1 cellular context compared by ENCODE assay signal in genomic region chr19:43782689-43783231, GRCh38.
A peak's percentile ranks its signal among the peaks of the same experiment; 100 is the strongest.
TF ChIP-seq lines count a peak whose summit lies in the region.

No MANE protein-coding gene starts in this region.

TF ChIP-seq in K562, 482 proteins besides CTCF, POLR2A, EP300 and RAD21 (continued from another document):
- TF ChIP-seq, protein P1, sequence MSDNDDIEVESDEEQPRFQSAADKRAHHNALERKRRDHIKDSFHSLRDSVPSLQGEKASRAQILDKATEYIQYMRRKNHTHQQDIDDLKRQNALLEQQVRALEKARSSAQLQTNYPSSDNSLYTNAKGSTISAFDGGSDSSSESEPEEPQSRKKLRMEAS (CRISPR knock-in tag; IDR thresholded peaks at IDR 0.05), result peak; percentile 37; the same call in 1 of the 2 replicates
- TF ChIP-seq SRF (CRISPR knock-in tag; IDR thresholded peaks at IDR 0.05), result no peak
- peak; percentile 23 to 42; a peak in 1 of 4 replicates for TF ChIP-seq MNT (conservative IDR thresholded peaks at IDR 0.05)
- no peak for TF ChIP-seq ZNF668 (CRISPR knock-in tag; IDR thresholded peaks at IDR 0.05)
- TF ChIP-seq, protein P2, sequence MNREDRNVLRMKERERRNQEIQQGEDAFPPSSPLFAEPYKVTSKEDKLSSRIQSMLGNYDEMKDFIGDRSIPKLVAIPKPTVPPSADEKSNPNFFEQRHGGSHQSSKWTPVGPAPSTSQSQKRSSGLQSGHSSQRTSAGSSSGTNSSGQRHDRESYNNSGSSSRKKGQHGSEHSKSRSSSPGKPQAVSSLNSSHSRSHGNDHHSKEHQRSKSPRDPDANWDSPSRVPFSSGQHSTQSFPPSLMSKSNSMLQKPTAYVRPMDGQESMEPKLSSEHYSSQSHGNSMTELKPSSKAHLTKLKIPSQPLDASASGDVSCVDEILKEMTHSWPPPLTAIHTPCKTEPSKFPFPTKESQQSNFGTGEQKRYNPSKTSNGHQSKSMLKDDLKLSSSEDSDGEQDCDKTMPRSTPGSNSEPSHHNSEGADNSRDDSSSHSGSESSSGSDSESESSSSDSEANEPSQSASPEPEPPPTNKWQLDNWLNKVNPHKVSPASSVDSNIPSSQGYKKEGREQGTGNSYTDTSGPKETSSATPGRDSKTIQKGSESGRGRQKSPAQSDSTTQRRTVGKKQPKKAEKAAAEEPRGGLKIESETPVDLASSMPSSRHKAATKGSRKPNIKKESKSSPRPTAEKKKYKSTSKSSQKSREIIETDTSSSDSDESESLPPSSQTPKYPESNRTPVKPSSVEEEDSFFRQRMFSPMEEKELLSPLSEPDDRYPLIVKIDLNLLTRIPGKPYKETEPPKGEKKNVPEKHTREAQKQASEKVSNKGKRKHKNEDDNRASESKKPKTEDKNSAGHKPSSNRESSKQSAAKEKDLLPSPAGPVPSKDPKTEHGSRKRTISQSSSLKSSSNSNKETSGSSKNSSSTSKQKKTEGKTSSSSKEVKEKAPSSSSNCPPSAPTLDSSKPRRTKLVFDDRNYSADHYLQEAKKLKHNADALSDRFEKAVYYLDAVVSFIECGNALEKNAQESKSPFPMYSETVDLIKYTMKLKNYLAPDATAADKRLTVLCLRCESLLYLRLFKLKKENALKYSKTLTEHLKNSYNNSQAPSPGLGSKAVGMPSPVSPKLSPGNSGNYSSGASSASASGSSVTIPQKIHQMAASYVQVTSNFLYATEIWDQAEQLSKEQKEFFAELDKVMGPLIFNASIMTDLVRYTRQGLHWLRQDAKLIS (CRISPR knock-in tag; IDR thresholded peaks at IDR 0.05), result no peak
- no peak for TF ChIP-seq HNRNPLL (IDR thresholded peaks at IDR 0.05; ENCODE audit: low read depth, low read length, poor library complexity, severe bottlenecking)
- no peak for TF ChIP-seq MYBL2 (IDR thresholded peaks at IDR 0.05; ENCODE audit: low read depth)
- TF ChIP-seq MYBL2 (CRISPR knock-in tag; IDR thresholded peaks at IDR 0.05; ENCODE audit: borderline replicate concordance), result no peak
- TF ChIP-seq ZNF75A (CRISPR knock-in tag; IDR thresholded peaks at IDR 0.05), result no peak
- TF ChIP-seq SMAD1 (IDR thresholded peaks at IDR 0.05; ENCODE audit: low read depth, low read length, partially characterized antibody), result no peak
- TF ChIP-seq, protein P3, sequence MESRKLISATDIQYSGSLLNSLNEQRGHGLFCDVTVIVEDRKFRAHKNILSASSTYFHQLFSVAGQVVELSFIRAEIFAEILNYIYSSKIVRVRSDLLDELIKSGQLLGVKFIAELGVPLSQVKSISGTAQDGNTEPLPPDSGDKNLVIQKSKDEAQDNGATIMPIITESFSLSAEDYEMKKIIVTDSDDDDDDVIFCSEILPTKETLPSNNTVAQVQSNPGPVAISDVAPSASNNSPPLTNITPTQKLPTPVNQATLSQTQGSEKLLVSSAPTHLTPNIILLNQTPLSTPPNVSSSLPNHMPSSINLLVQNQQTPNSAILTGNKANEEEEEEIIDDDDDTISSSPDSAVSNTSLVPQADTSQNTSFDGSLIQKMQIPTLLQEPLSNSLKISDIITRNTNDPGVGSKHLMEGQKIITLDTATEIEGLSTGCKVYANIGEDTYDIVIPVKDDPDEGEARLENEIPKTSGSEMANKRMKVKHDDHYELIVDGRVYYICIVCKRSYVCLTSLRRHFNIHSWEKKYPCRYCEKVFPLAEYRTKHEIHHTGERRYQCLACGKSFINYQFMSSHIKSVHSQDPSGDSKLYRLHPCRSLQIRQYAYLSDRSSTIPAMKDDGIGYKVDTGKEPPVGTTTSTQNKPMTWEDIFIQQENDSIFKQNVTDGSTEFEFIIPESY (CRISPR knock-in tag; IDR thresholded peaks at IDR 0.05), result peak; percentile 57; the same call in 1 of the 2 replicates
- TF ChIP-seq VEZF1 (CRISPR knock-in tag; IDR thresholded peaks at IDR 0.05), result no peak
- no peak for TF ChIP-seq ZKSCAN8 (CRISPR knock-in tag; IDR thresholded peaks at IDR 0.05)
- TF ChIP-seq MAFF (IDR thresholded peaks at IDR 0.05; ENCODE audit: low read length), result no peak
- TF ChIP-seq SAFB (IDR thresholded peaks at IDR 0.05; ENCODE audit: borderline replicate concordance, low read depth, low read length), result peak; percentile 34; the same call in 1 of the 2 replicates
- no peak for TF ChIP-seq SREBF1 (IDR thresholded peaks at IDR 0.05; ENCODE audit: borderline replicate concordance, low read depth, low read length)
- TF ChIP-seq, protein P4, sequence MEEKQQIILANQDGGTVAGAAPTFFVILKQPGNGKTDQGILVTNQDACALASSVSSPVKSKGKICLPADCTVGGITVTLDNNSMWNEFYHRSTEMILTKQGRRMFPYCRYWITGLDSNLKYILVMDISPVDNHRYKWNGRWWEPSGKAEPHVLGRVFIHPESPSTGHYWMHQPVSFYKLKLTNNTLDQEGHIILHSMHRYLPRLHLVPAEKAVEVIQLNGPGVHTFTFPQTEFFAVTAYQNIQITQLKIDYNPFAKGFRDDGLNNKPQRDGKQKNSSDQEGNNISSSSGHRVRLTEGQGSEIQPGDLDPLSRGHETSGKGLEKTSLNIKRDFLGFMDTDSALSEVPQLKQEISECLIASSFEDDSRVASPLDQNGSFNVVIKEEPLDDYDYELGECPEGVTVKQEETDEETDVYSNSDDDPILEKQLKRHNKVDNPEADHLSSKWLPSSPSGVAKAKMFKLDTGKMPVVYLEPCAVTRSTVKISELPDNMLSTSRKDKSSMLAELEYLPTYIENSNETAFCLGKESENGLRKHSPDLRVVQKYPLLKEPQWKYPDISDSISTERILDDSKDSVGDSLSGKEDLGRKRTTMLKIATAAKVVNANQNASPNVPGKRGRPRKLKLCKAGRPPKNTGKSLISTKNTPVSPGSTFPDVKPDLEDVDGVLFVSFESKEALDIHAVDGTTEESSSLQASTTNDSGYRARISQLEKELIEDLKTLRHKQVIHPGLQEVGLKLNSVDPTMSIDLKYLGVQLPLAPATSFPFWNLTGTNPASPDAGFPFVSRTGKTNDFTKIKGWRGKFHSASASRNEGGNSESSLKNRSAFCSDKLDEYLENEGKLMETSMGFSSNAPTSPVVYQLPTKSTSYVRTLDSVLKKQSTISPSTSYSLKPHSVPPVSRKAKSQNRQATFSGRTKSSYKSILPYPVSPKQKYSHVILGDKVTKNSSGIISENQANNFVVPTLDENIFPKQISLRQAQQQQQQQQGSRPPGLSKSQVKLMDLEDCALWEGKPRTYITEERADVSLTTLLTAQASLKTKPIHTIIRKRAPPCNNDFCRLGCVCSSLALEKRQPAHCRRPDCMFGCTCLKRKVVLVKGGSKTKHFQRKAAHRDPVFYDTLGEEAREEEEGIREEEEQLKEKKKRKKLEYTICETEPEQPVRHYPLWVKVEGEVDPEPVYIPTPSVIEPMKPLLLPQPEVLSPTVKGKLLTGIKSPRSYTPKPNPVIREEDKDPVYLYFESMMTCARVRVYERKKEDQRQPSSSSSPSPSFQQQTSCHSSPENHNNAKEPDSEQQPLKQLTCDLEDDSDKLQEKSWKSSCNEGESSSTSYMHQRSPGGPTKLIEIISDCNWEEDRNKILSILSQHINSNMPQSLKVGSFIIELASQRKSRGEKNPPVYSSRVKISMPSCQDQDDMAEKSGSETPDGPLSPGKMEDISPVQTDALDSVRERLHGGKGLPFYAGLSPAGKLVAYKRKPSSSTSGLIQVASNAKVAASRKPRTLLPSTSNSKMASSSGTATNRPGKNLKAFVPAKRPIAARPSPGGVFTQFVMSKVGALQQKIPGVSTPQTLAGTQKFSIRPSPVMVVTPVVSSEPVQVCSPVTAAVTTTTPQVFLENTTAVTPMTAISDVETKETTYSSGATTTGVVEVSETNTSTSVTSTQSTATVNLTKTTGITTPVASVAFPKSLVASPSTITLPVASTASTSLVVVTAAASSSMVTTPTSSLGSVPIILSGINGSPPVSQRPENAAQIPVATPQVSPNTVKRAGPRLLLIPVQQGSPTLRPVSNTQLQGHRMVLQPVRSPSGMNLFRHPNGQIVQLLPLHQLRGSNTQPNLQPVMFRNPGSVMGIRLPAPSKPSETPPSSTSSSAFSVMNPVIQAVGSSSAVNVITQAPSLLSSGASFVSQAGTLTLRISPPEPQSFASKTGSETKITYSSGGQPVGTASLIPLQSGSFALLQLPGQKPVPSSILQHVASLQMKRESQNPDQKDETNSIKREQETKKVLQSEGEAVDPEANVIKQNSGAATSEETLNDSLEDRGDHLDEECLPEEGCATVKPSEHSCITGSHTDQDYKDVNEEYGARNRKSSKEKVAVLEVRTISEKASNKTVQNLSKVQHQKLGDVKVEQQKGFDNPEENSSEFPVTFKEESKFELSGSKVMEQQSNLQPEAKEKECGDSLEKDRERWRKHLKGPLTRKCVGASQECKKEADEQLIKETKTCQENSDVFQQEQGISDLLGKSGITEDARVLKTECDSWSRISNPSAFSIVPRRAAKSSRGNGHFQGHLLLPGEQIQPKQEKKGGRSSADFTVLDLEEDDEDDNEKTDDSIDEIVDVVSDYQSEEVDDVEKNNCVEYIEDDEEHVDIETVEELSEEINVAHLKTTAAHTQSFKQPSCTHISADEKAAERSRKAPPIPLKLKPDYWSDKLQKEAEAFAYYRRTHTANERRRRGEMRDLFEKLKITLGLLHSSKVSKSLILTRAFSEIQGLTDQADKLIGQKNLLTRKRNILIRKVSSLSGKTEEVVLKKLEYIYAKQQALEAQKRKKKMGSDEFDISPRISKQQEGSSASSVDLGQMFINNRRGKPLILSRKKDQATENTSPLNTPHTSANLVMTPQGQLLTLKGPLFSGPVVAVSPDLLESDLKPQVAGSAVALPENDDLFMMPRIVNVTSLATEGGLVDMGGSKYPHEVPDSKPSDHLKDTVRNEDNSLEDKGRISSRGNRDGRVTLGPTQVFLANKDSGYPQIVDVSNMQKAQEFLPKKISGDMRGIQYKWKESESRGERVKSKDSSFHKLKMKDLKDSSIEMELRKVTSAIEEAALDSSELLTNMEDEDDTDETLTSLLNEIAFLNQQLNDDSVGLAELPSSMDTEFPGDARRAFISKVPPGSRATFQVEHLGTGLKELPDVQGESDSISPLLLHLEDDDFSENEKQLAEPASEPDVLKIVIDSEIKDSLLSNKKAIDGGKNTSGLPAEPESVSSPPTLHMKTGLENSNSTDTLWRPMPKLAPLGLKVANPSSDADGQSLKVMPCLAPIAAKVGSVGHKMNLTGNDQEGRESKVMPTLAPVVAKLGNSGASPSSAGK (IDR thresholded peaks at IDR 0.05), result peak; percentile 49; the same call in 1 of the 2 replicates
- no peak for TF ChIP-seq PHF20 (IDR thresholded peaks at IDR 0.05; ENCODE audit: partially characterized antibody)
- peak; percentile 3; the same call in 1 of the 2 replicates for TF ChIP-seq BHLHE40 (IDR thresholded peaks at IDR 0.05; ENCODE audit: low read length)
- peak; percentile 53 for TF ChIP-seq RBFOX2 (IDR thresholded peaks at IDR 0.05; ENCODE audit: low read depth, low read length)
- TF ChIP-seq SRSF3 (IDR thresholded peaks at IDR 0.05; ENCODE audit: insufficient read depth, low read length), result no peak
TF ChIP-seq in K562: peak in this region for 23.
